In the genomic region with DNA sequence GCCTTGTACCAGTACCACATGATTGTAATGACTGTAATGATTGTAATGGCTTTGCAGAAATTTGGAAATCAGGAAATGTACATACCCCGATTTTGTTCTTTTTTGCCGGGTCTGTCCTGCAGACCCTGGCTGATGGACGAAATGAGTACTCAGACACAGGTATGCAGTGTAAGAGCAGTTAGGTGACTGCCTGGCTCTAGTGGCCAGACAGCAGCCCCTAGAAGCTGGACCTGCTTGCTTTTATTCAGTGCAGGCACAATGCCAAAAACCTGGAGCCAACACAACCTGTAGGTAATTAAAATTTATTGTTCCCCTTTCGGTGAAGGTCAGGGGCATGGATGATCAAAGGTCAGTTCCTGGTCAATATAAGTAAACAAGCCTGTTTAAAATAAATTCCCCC, we compare ENCODE assay signal across 24 cellular contexts.
DNase-seq lines count a peak whose midpoint lies in the region; TF ChIP-seq lines count a peak whose summit lies in the region.
"Had no signal": no experiment of that assay in that cellular context is flagged by ENCODE, and none has a peak within 500 bp of the region (broad histone marks: within the 10 kb centered on the region; RNA-seq: fewer than 3 reads in every experiment).

No MANE protein-coding gene starts in this region.

- peaks cover 13% of the 10 kb centered on the region for H3K4me1 ChIP-seq in HEK293 (ENCODE audit: control insufficient read depth, insufficient read depth, low read length)
- H3K4me1 ChIP-seq: BE2C, BLaER1 had no signal

- no peak overlapping the region for H3K4me3 Mint-ChIP-seq in Calu3 (ENCODE audit: low read depth, unreplicated experiment)
- no peak overlapping the region for H3K4me3 Mint-ChIP-seq in MCF 10A (ENCODE audit: unreplicated experiment)
- H3K4me3 Mint-ChIP-seq: CD14-positive monocyte; CD4-positive, alpha-beta memory T cell; CD4-positive, CD25-positive, alpha-beta regulatory T cell; CD8-positive, alpha-beta memory T cell had no signal

- BruUV-seq in Calu3 (replicated peaks; lab: Mats Ljungman, UMichigan) (no TSS peak), MCF 10A (replicated peaks; lab: Mats Ljungman, UMichigan) (no TSS peak)

- H3K4me3 ChIP-seq in HEK293 (ENCODE audit: low read depth, low read length): no peak overlapping the region
- H3K4me3 ChIP-seq: BLaER1, GM12878 had no signal

- H3K27ac Mint-ChIP-seq in Calu3 (ENCODE audit: unreplicated experiment): no peak overlapping the region
- H3K27ac Mint-ChIP-seq in MCF 10A (ENCODE audit: low read depth, unreplicated experiment): no peak overlapping the region
- H3K27ac Mint-ChIP-seq: CD14-positive monocyte; CD4-positive, alpha-beta memory T cell; CD4-positive, CD25-positive, alpha-beta regulatory T cell; CD8-positive, alpha-beta memory T cell had no signal

- CTCF ChIA-PET in HEK293 (lab: Yijun Ruan, JAX): interaction anchor here (0.7 kb wide), 1 partner anchor 180 kb away, joined by 3 read pairs; no protein-coding TSS in a partner anchor
- CTCF ChIA-PET in Calu3 (lab: Charles Lee): no interaction called here
- CTCF ChIA-PET in MCF 10A (lab: Yijun Ruan, JAX): no interaction called here

- DNase-seq in NCI-H146 (lab: John Stamatoyannopoulos, UW) (peak; percentile 51), NCI-H146 treated with DMSO at 0.1 percent for 48 hours (lab: John Stamatoyannopoulos, UW; ENCODE audit: unreplicated experiment) (no peak), COLO668 (lab: John Stamatoyannopoulos, UW; ENCODE audit: unreplicated experiment) (peak; percentile 6), NCI-H69 (lab: John Stamatoyannopoulos, UW) (peak; percentile 72), Calu3 (no peak), MCF 10A (ENCODE audit: unreplicated experiment) (no peak)
- DNase-seq: 8988T; ACHN; BE2C; C1 segment of cervical spinal cord; Caco-2; CD4-positive, alpha-beta memory T cell; CD4-positive, CD25-positive, alpha-beta regulatory T cell; CD8-positive, alpha-beta memory T cell; DMS 273 treated with DMSO at 0.1 percent for 48 hours; DMS53; DMS79; DND-41; EL; GDM1 had no signal

- H3K36me3 Mint-ChIP-seq in Calu3 (ENCODE audit: insufficient read depth, unreplicated experiment) (no peaks in the 10 kb centered on the region), MCF 10A (ENCODE audit: insufficient read depth, unreplicated experiment) (no peaks in the 10 kb centered on the region)
- H3K36me3 Mint-ChIP-seq: CD14-positive monocyte; CD4-positive, alpha-beta memory T cell; CD4-positive, CD25-positive, alpha-beta regulatory T cell; CD8-positive, alpha-beta memory T cell had no signal

- H3K9me3 Mint-ChIP-seq in Calu3 (ENCODE audit: low read depth, unreplicated experiment) (no peaks in the 10 kb centered on the region), MCF 10A (ENCODE audit: unreplicated experiment) (no peaks in the 10 kb centered on the region)

- TF ChIP-seq CTCF in HEK293 (tag by site-specific recombination; IDR thresholded peaks at IDR 0.05) (no peak), Calu3 (IDR thresholded peaks at IDR 0.05; ENCODE audit: unreplicated experiment) (no peak), MCF 10A (IDR thresholded peaks at IDR 0.05; ENCODE audit: unreplicated experiment) (no peak)

- no peaks in the 10 kb centered on the region for H3K9me3 ChIP-seq in HEK293 (ENCODE audit: control insufficient read depth, insufficient read depth, low read depth, low read length)
- H3K9me3 ChIP-seq: BE2C, BLaER1, Caco-2 had no signal

- H3K4me1 Mint-ChIP-seq in Calu3 (ENCODE audit: low read depth, unreplicated experiment) (no peaks in the 10 kb centered on the region), MCF 10A (ENCODE audit: insufficient read depth, unreplicated experiment) (no peaks in the 10 kb centered on the region)
- H3K4me1 Mint-ChIP-seq: CD14-positive monocyte; CD4-positive, alpha-beta memory T cell; CD4-positive, CD25-positive, alpha-beta regulatory T cell; CD8-positive, alpha-beta memory T cell had no signal

- H3K27me3 Mint-ChIP-seq in Calu3 (ENCODE audit: unreplicated experiment): no peaks in the 10 kb centered on the region
- no peaks in the 10 kb centered on the region for H3K27me3 Mint-ChIP-seq in MCF 10A (ENCODE audit: insufficient read depth, unreplicated experiment)
- H3K27me3 Mint-ChIP-seq: CD4-positive, alpha-beta memory T cell; CD4-positive, CD25-positive, alpha-beta regulatory T cell; CD8-positive, alpha-beta memory T cell had no signal

- intact Hi-C loops in Calu3 (cut with micrococcal nuclease; ENCODE audit: unreplicated experiment) (no loop called here), MCF 10A (cut with micrococcal nuclease) (no loop called here)

- H3K36me3 ChIP-seq in HEK293 (ENCODE audit: control insufficient read depth in 2 of 2, insufficient read depth in 1 of 2, low read length in 2 of 2): no peaks in the 10 kb centered on the region
- H3K36me3 ChIP-seq: BE2C, BLaER1 had no signal

- H3K27ac ChIP-seq in HEK293 (ENCODE audit: extremely low read depth, low read depth, low read length): no peak overlapping the region
- H3K27ac ChIP-seq: BLaER1 had no signal

- POLR2A ChIA-PET in HEK293 (lab: Yijun Ruan, JAX): no interaction called here
- POLR2A ChIA-PET in MCF 10A (lab: Yijun Ruan, JAX): no interaction called here

TF ChIP-seq in HEK293, 187 proteins besides CTCF, POLR2A, EP300 and RAD21:
- TF ChIP-seq, protein P1, sequence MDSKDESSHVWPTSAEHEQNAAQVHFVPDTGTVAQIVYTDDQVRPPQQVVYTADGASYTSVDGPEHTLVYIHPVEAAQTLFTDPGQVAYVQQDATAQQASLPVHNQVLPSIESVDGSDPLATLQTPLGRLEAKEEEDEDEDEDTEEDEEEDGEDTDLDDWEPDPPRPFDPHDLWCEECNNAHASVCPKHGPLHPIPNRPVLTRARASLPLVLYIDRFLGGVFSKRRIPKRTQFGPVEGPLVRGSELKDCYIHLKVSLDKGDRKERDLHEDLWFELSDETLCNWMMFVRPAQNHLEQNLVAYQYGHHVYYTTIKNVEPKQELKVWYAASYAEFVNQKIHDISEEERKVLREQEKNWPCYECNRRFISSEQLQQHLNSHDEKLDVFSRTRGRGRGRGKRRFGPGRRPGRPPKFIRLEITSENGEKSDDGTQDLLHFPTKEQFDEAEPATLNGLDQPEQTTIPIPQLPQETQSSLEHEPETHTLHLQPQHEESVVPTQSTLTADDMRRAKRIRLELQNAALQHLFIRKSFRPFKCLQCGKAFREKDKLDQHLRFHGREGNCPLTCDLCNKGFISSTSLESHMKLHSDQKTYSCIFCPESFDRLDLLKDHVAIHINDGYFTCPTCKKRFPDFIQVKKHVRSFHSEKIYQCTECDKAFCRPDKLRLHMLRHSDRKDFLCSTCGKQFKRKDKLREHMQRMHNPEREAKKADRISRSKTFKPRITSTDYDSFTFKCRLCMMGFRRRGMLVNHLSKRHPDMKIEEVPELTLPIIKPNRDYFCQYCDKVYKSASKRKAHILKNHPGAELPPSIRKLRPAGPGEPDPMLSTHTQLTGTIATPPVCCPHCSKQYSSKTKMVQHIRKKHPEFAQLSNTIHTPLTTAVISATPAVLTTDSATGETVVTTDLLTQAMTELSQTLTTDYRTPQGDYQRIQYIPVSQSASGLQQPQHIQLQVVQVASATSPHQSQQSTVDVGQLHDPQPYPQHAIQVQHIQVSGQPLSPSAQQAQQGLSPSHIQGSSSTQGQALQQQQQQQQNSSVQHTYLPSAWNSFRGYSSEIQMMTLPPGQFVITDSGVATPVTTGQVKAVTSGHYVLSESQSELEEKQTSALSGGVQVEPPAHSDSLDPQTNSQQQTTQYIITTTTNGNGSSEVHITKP (tag by site-specific recombination; IDR thresholded peaks at IDR 0.05): no peak
- TF ChIP-seq ZNF792 (tag by site-specific recombination; IDR thresholded peaks at IDR 0.05) (no peak), SETDB1 (IDR thresholded peaks at IDR 0.05; ENCODE audit: insufficient read length, low read length) (peak; percentile 55), TRIM28 (IDR thresholded peaks at IDR 0.05; ENCODE audit: borderline replicate concordance, low read length) (peak; percentile 92; the same call in 1 of the 2 replicates)
TF ChIP-seq in HEK293: peak in this region for 2.

Comparison
In these comparisons a context has a peak if more than half of its experiments do, and no peak if none do; other contexts are left out.
1. DNase-seq: peak in NCI-H146 (single experiment), COLO668 (single experiment) and NCI-H69 (single experiment); none in NCI-H146 treated with DMSO at 0.1 percent for 48 hours (single experiment), Calu3 (single experiment) and MCF 10A (single experiment).